Comparison of ENCODE assay signal across 9 cellular contexts in genomic region chr12:110733089-110733715, GRCh38.
DNase-seq lines count a peak whose midpoint lies in the region; ATAC-seq and TF ChIP-seq lines count a peak whose summit lies in the region.
"Had no signal": no experiment of that assay in that cellular context is flagged by ENCODE, and none has a peak within 500 bp of the region (broad histone marks: within the 10 kb centered on the region; RNA-seq: fewer than 3 reads in every experiment).

No MANE protein-coding gene starts in this region.

- ATAC-seq in SK-N-SH treated with all-trans-retinoic acid at 6 μM for 48 hours, result peak; percentile 66
- no peak for ATAC-seq in GM21367 (IDR thresholded peaks at IDR 0.05; ENCODE audit: unreplicated experiment)
- ATAC-seq: K562 had no signal

- peak; percentile 42 for DNase-seq in activated CD8-positive, alpha-beta memory T cell treated with anti-CD3 and anti-CD28 coated beads for 24 hours
- no peak for DNase-seq in activated CD8-positive, alpha-beta memory T cell treated with anti-CD3 and anti-CD28 coated beads, Interleukin-2, amount 50 U/mL, for 4 hours
- peak; percentile 79 for DNase-seq in foreskin melanocyte
- DNase-seq in stimulated activated CD8-positive, alpha-beta memory T cell treated with anti-CD3 and anti-CD28 coated beads, Interleukin-4, amount 100 ng/mL, for 48 hours, result peak; percentile 17
- DNase-seq in NCI-H524 (lab: John Stamatoyannopoulos, UW), result no peak
- DNase-seq in middle frontal gyrus (ENCODE audit: extremely low spot score, low spot score), result no peak

TF ChIP-seq in SK-N-SH treated with all-trans-retinoic acid at 6 μM for 48 hours, 23 proteins besides CTCF, POLR2A, EP300 and RAD21:
- TF ChIP-seq PATZ1 (CRISPR knock-in tag; IDR thresholded peaks at IDR 0.05; ENCODE audit: borderline replicate concordance), result no peak
- no peak for TF ChIP-seq ZFP3 (CRISPR knock-in tag; IDR thresholded peaks at IDR 0.05)
- no peak for TF ChIP-seq ARNTL (CRISPR knock-in tag; IDR thresholded peaks at IDR 0.05; ENCODE audit: borderline replicate concordance, low read depth)
- no peak for TF ChIP-seq CREB5 (CRISPR knock-in tag; IDR thresholded peaks at IDR 0.05; ENCODE audit: low read depth)
- no peak for TF ChIP-seq ZFP30 (CRISPR knock-in tag; IDR thresholded peaks at IDR 0.05)
- TF ChIP-seq CSDC2 (CRISPR knock-in tag; IDR thresholded peaks at IDR 0.05), result no peak
- TF ChIP-seq RARB (CRISPR knock-in tag; IDR thresholded peaks at IDR 0.05), result no peak
- TF ChIP-seq ZNF70 (CRISPR knock-in tag; IDR thresholded peaks at IDR 0.05), result no peak
- no peak for TF ChIP-seq OSR1 (CRISPR knock-in tag; IDR thresholded peaks at IDR 0.05)

Comparison
In these comparisons a context has a peak if more than half of its experiments do, and no peak if none do; other contexts are left out.
1. DNase-seq: peak in activated CD8-positive, alpha-beta memory T cell treated with anti-CD3 and anti-CD28 coated beads for 24 hours (single experiment), foreskin melanocyte (single experiment) and stimulated activated CD8-positive, alpha-beta memory T cell treated with anti-CD3 and anti-CD28 coated beads, Interleukin-4, amount 100 ng/mL, for 48 hours (single experiment); none in activated CD8-positive, alpha-beta memory T cell treated with anti-CD3 and anti-CD28 coated beads, Interleukin-2, amount 50 U/mL, for 4 hours (single experiment), NCI-H524 (0 of 2) and middle frontal gyrus (single experiment).